ENCODE assay signal across 1 cellular context in genomic region chr1:173474097-173474779, GRCh38.
TF ChIP-seq lines count a peak whose summit lies in the region.

No MANE protein-coding gene starts in this region.

TF ChIP-seq in K562, 482 proteins besides CTCF, POLR2A, EP300 and RAD21 (continued from another document and continues in another):
- TF ChIP-seq ZBTB40 (IDR thresholded peaks at IDR 0.05) (no peak), ZBTB40 (CRISPR knock-in tag; IDR thresholded peaks at IDR 0.05) (no peak), TSC22D4 (tag; IDR thresholded peaks at IDR 0.05) (no peak), ZBTB17 (CRISPR knock-in tag; IDR thresholded peaks at IDR 0.05) (peak; percentile 81), SPI1 (IDR thresholded peaks at IDR 0.05; ENCODE audit: borderline replicate concordance, low read depth, low read length) (no peak), ZNF778 (CRISPR knock-in tag; IDR thresholded peaks at IDR 0.05) (no peak), COPS2 (conservative IDR thresholded peaks at IDR 0.05) (no peak), SUPT5H (IDR thresholded peaks at IDR 0.05) (no peak), JUNB (CRISPR knock-in tag; conservative IDR thresholded peaks at IDR 0.05) (no peak), ZNF3 (CRISPR knock-in tag; IDR thresholded peaks at IDR 0.05) (no peak), DEAF1 (CRISPR knock-in tag; IDR thresholded peaks at IDR 0.05) (no peak), ZNF696 (CRISPR knock-in tag; conservative IDR thresholded peaks at IDR 0.05) (no peak), SMARCA4 (IDR thresholded peaks at IDR 0.05) (no peak), ZNF77 (CRISPR knock-in tag; IDR thresholded peaks at IDR 0.05) (no peak), EWSR1 (IDR thresholded peaks at IDR 0.05; ENCODE audit: borderline replicate concordance, low read depth, partially characterized antibody) (no peak), CUX1 (CRISPR knock-in tag; IDR thresholded peaks at IDR 0.05) (peak; percentile 87; the same call in 1 of the 2 replicates), FOXJ3 (CRISPR knock-in tag; IDR thresholded peaks at IDR 0.05) (no peak), MXD1 (CRISPR knock-in tag; IDR thresholded peaks at IDR 0.05; ENCODE audit: borderline replicate concordance, poor library complexity, severe bottlenecking) (no peak), KLF10 (CRISPR knock-in tag; IDR thresholded peaks at IDR 0.05) (no peak), HDAC6 (IDR thresholded peaks at IDR 0.05; ENCODE audit: low read depth, low read length) (no peak), NCOA1 (IDR thresholded peaks at IDR 0.05; ENCODE audit: low read depth) (no peak), OTX1 (CRISPR knock-in tag; IDR thresholded peaks at IDR 0.05) (0 out of 2 replicates have a peak, but pooled peaks have one; percentile 37), NFE2L1 (tag; IDR thresholded peaks at IDR 0.05; ENCODE audit: borderline replicate concordance, low read depth) (peak; percentile 50; the same call in 1 of the 2 replicates), ZHX1 (conservative IDR thresholded peaks at IDR 0.05; ENCODE audit: low read length) (no peak), HDAC8 (tag; IDR thresholded peaks at IDR 0.05) (peak; percentile 76), HNRNPUL1 (IDR thresholded peaks at IDR 0.05; ENCODE audit: low read length) (no peak), EHMT2 (IDR thresholded peaks at IDR 0.05) (no peak), KDM5B (IDR thresholded peaks at IDR 0.05; ENCODE audit: insufficient replicate concordance, low read depth, low read length) (no peak), SAP30 (IDR thresholded peaks at IDR 0.05; ENCODE audit: borderline replicate concordance, insufficient read depth, low read depth, low read length, poor library complexity, severe bottlenecking) (no peak), NFRKB (IDR thresholded peaks at IDR 0.05; ENCODE audit: low read depth) (no peak), FOXP4 (CRISPR knock-in tag; IDR thresholded peaks at IDR 0.05; ENCODE audit: borderline replicate concordance) (no peak), NFYB (IDR thresholded peaks at IDR 0.05; ENCODE audit: extremely low read depth, insufficient read length) (no peak), ZBTB43 (CRISPR knock-in tag; IDR thresholded peaks at IDR 0.05) (no peak), E2F1 (CRISPR knock-in tag; IDR thresholded peaks at IDR 0.05) (no peak)
